In genomic region chr15:62472616-62473299, GRCh38 we compare ENCODE assay signal across 12 cellular contexts.
DNase-seq lines count a peak whose midpoint lies in the region; ATAC-seq and TF ChIP-seq lines count a peak whose summit lies in the region.
"Had no signal": no experiment of that assay in that cellular context is flagged by ENCODE, and none has a peak within 500 bp of the region (broad histone marks: within the 10 kb centered on the region; RNA-seq: fewer than 3 reads in every experiment).

No MANE protein-coding gene starts in this region.

- in situ Hi-C loops in T47D (cut with HindIII; ENCODE audit: low pct_unique_long_range_greater_than_20kb, low sequenced_read_pairs): no loop called here

- no peaks in the 10 kb centered on the region for H3K9me3 ChIP-seq in mucosa of descending colon

- no peak for TF ChIP-seq CTCF in mucosa of descending colon (IDR thresholded peaks at IDR 0.05)

- H3K4me3 ChIP-seq in mucosa of descending colon: no peak overlapping the region

- intact Hi-C loops in Right ventricle myocardium inferior (cut with DNase I) (loop anchor here (5.0 kb wide), 1 partner anchor 75 kb away; no protein-coding TSS in a partner anchor), cardiac septum (cut with DNase I) (loop anchor here (5.0 kb wide), 1 partner anchor 35 kb away; no protein-coding TSS in a partner anchor), mucosa of descending colon (cut with DNase I, micrococcal nuclease) (no loop called here)

- DNase-seq in Right ventricle myocardium inferior (ENCODE audit: missing footprints) (no peak), cardiac septum (ENCODE audit: low spot score) (no peak), T47D (ENCODE audit: low read depth in 1 of 2, low spot score in 1 of 2) (peak; percentile 45 to 90), mucosa of descending colon (peak in 2 of 3 donors; percentile 38 to 43), GOT3 (lab: John Stamatoyannopoulos, UW) (no peak), occipital lobe (lab: John Stamatoyannopoulos, UW) (no peak)
- DNase-seq in stimulated activated CD4-positive, alpha-beta T cell treated with anti-CD3 and anti-CD28 coated beads, Interleukin-15, amount 100 ng/mL, for 24 hours: no peak
- DNase-seq: activated CD4-positive, CD25-positive, alpha-beta regulatory T cell; activated naive CD4-positive, alpha-beta T cell treated with anti-CD3 and anti-CD28 coated beads, Interleukin-2, amount 10 ng/mL, durations not matched to agents 7 days and 5 days; effector memory CD4-positive, alpha-beta T cell; Kasumi-1 had no signal

- no peaks in the 10 kb centered on the region for H3K36me3 ChIP-seq in mucosa of descending colon (ENCODE audit: low read depth)

- peak; percentile 71 for ATAC-seq in Right ventricle myocardium inferior
- ATAC-seq in mucosa of descending colon: peak; percentile 87
- ATAC-seq in HG02610 (IDR thresholded peaks at IDR 0.05; ENCODE audit: unreplicated experiment): no peak

- H3K4me1 ChIP-seq in mucosa of descending colon (ENCODE audit: low read depth): peaks cover 12% of the 10 kb centered on the region

Comparison
In these comparisons a context has a peak if more than half of its experiments do, and no peak if none do; other contexts are left out.
1. DNase-seq: peak in T47D (2 of 2) and mucosa of descending colon (2 of 3); none in Right ventricle myocardium inferior (single experiment), cardiac septum (single experiment), GOT3 (single experiment), occipital lobe (single experiment) and stimulated activated CD4-positive, alpha-beta T cell treated with anti-CD3 and anti-CD28 coated beads, Interleukin-15, amount 100 ng/mL, for 24 hours (single experiment).
2. intact Hi-C loops: an anchor here in Right ventricle myocardium inferior (5.0 kb wide) and cardiac septum (5.0 kb wide); none called in mucosa of descending colon.